ENCODE assay signal across 14 cellular contexts in the genomic region with DNA sequence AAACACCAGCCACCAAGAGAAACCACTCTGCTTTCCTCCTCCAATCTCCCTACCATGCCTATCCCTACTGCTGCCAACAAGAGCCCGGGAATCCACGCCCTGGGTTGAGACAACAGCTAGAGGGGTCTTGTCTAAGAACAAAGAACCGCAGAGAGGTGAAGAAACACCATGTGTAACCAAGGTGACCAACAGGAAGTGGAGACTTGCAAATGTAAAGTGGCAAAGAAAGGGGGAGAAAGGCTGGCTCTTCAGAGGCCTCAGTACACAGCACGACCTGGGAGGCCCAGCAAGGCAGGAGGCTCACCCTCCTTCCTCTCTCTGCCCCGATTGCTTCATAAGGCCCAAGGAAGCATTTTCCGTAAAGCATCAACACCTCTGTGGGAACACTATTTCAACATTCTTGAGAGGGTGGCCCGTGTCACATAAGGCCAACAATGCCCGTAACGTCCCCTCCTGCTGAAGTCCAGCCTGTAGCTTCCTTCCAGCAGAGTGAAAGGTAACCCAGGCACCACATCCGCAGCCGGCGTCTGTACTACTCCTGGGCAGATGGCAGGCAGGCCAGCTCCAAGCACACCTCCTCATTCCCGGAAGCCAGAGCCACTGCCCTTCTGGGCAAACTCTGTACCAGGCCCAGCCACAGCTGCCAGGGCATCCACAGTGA. TPM values are rescaled to one million over a fixed set of nuclear protein-coding genes. Genes with fewer than 3 reads are reported as not detected.
DNase-seq lines count a peak whose midpoint lies in the region; ATAC-seq and TF ChIP-seq lines count a peak whose summit lies in the region.
"Had no signal": no experiment of that assay in that cellular context is flagged by ENCODE, and none has a peak within 500 bp of the region (broad histone marks: within the 10 kb centered on the region; RNA-seq: fewer than 3 reads in every experiment).

No MANE protein-coding gene starts in this region.

- H3K27me3 Mint-ChIP-seq in MCF 10A (ENCODE audit: insufficient read depth, unreplicated experiment) = no peaks in the 10 kb centered on the region

- no peaks in the 10 kb centered on the region for H3K36me3 ChIP-seq in upper lobe of left lung
- H3K36me3 ChIP-seq in SJCRH30 = peaks cover 2% of the 10 kb centered on the region; the same call in 1 of the 2 replicates
- H3K36me3 ChIP-seq: transverse colon had no signal

- peak overlapping the region; percentile 83 to 91 (median 86) for H3K27ac ChIP-seq in upper lobe of left lung
- no peak overlapping the region for H3K27ac ChIP-seq in SJCRH30
- H3K27ac ChIP-seq: KMS-11 had no signal

- DNase-seq in NCI-H2029 (lab: John Stamatoyannopoulos, UW) (peak; percentile 19), NCI-H2029 treated with DMSO at 0.1 percent for 48 hours (lab: John Stamatoyannopoulos, UW) (no peak), MCF 10A (ENCODE audit: unreplicated experiment) (peak; percentile 41), kidney tubule cell (ENCODE audit: low spot score) (peak; percentile 31), upper lobe of left lung (peak in 1 of 2 donors; percentile 94), left lobe of liver (ENCODE audit: low spot score) (no peak), SJCRH30 (no peak)
- DNase-seq: 8988T; activated CD8-positive, alpha-beta memory T cell treated with anti-CD3 and anti-CD28 coated beads, Interleukin-2, amount 10 ng/mL, durations not matched to agents 7 days and 5 days; anterior cingulate cortex; T-helper 2 cell; transverse colon had no signal

- intact Hi-C loops in MCF 10A (cut with micrococcal nuclease) = no loop called here

- TF ChIP-seq CTCF in MCF 10A (IDR thresholded peaks at IDR 0.05; ENCODE audit: unreplicated experiment) = no peak
- no peak for TF ChIP-seq CTCF in upper lobe of left lung (IDR thresholded peaks at IDR 0.05)

- peak; percentile 72 to 93 for ATAC-seq in upper lobe of left lung (ENCODE audit: low FRiP score in 2 of 2)
- no peak for ATAC-seq in left lobe of liver
- no peak for ATAC-seq in HG03354 (IDR thresholded peaks at IDR 0.05; ENCODE audit: poor library complexity, severe bottlenecking, unreplicated experiment)
- ATAC-seq: activated CD8-positive, alpha-beta memory T cell treated with anti-CD3 and anti-CD28 coated beads, Interleukin-2, amount 10 ng/mL, durations not matched to agents 7 days and 5 days had no signal

- no TSS peak for BruUV-seq in MCF 10A (replicated peaks; lab: Mats Ljungman, UMichigan)

- no peaks in the 10 kb centered on the region for H3K9me3 Mint-ChIP-seq in MCF 10A (ENCODE audit: unreplicated experiment)

- 51% methylated on average over 8 to 13 of the region's 13 CpGs for WGBS in upper lobe of left lung, 2 donors

- H3K36me3 Mint-ChIP-seq in MCF 10A (ENCODE audit: insufficient read depth, unreplicated experiment) = no peaks in the 10 kb centered on the region
- H3K36me3 Mint-ChIP-seq: activated CD8-positive, alpha-beta memory T cell treated with anti-CD3 and anti-CD28 coated beads, Interleukin-2, amount 10 ng/mL, durations not matched to agents 7 days and 5 days had no signal

- H3K4me3 Mint-ChIP-seq in MCF 10A (ENCODE audit: unreplicated experiment) = no peak overlapping the region
- H3K4me3 Mint-ChIP-seq: activated CD8-positive, alpha-beta memory T cell treated with anti-CD3 and anti-CD28 coated beads, Interleukin-2, amount 10 ng/mL, durations not matched to agents 7 days and 5 days had no signal

- H3K27ac Mint-ChIP-seq in MCF 10A (ENCODE audit: low read depth, unreplicated experiment) = no peak overlapping the region
- H3K27ac Mint-ChIP-seq: activated CD8-positive, alpha-beta memory T cell treated with anti-CD3 and anti-CD28 coated beads, Interleukin-2, amount 10 ng/mL, durations not matched to agents 7 days and 5 days had no signal

- H3K4me3 ChIP-seq in upper lobe of left lung = no peak overlapping the region
- no peak overlapping the region for H3K4me3 ChIP-seq in SJCRH30
- H3K4me3 ChIP-seq: transverse colon had no signal

- H3K27me3 ChIP-seq in upper lobe of left lung (no peaks in the 10 kb centered on the region), SJCRH30 (no peaks in the 10 kb centered on the region)
- H3K27me3 ChIP-seq: transverse colon had no signal

- no peaks in the 10 kb centered on the region for H3K9me3 ChIP-seq in upper lobe of left lung
- H3K9me3 ChIP-seq in SJCRH30 (replicated peaks) = no peaks in the 10 kb centered on the region
- H3K9me3 ChIP-seq: transverse colon had no signal

- peaks cover 22 to 75% (median 39%) of the 10 kb centered on the region in 4 donors for H3K4me1 ChIP-seq in upper lobe of left lung
- H3K4me1 ChIP-seq in SJCRH30 = no peaks in the 10 kb centered on the region
- H3K4me1 ChIP-seq: transverse colon had no signal

- peak in 3 of 4 donors; percentile 82 to 91 (median 86) for TF ChIP-seq EP300 in upper lobe of left lung (IDR thresholded peaks at IDR 0.05)

- TF ChIP-seq POLR2A in upper lobe of left lung (IDR thresholded peaks at IDR 0.05) = peak in 1 of 4 donors; percentile 61

- peaks cover 16% of the 10 kb centered on the region for H3K4me1 Mint-ChIP-seq in MCF 10A (ENCODE audit: insufficient read depth, unreplicated experiment)
- H3K4me1 Mint-ChIP-seq: activated CD8-positive, alpha-beta memory T cell treated with anti-CD3 and anti-CD28 coated beads, Interleukin-2, amount 10 ng/mL, durations not matched to agents 7 days and 5 days had no signal

- CTCF ChIA-PET in MCF 10A (lab: Yijun Ruan, JAX) = interaction anchor here (1.0 to 1.2 kb wide), 2 partner anchors 12 to 51 kb away, joined by 4 read pairs; no protein-coding TSS in a partner anchor

- POLR2A ChIA-PET in MCF 10A (lab: Yijun Ruan, JAX) = interaction anchor here (0.6 kb wide), 1 partner anchor 24 kb away, joined by 3 read pairs; no protein-coding TSS in a partner anchor

RNA-seq across cellular contexts. Expression of gene CCNJL, which starts 18.3 kb away (rescaled TPM):
- total RNA-seq in MCF 10A (2022) (3.5 and 3.6 TPM in 2 replicates), upper lobe of left lung (10 to 100 TPM; 15.6 to 25.2 (median 21.2) TPM), left lobe of liver (0.48 TPM)
- total RNA-seq in SJCRH30 (2014; rRNA removed; shearing (Covaris generic)) = 6.5 and 6.8 TPM in 2 replicates

Comparison
In these comparisons a context has a peak if more than half of its experiments do, and no peak if none do; other contexts are left out.
1. DNase-seq: peak in NCI-H2029 (single experiment), MCF 10A (single experiment) and kidney tubule cell (single experiment); none in NCI-H2029 treated with DMSO at 0.1 percent for 48 hours (single experiment), left lobe of liver (single experiment) and SJCRH30 (0 of 2).
2. ATAC-seq: peak in upper lobe of left lung (2 of 2); none in left lobe of liver (single experiment) and HG03354 (single experiment).